Comparison of ENCODE assay signal across 9 cellular contexts in the genomic region with DNA sequence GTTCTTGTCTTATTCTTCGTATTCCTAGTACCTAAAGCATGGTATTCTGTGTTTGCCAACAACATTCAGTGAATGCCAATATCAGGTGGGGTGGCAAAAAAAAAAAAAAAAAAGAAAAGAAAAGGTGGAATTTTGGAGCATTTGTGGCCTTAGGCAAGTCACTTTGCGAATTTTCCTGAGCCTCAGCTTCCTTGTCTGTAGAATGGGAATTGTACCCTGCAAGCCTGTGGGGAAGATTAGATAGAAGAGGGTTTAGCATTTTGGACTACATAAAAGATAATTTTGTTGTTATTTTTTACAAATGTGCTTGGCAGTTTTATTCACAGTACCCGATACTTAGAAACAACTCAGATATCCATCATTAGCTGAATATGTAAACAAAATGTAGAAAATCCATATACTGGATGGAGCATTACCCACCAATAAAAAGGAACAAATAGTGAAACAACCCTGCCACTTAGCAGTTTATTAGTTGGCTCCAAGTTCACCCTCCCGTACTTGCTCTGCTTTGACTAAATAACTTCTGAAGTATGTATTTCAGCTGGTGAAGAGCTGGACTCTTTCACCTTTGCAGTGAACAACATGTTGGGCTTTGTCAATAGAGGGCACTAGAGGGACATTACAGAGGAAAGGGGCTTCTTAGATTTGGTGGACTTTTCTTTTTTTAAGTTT. TPM values are rescaled to one million over a fixed set of nuclear protein-coding genes. Genes with fewer than 3 reads are reported as not detected.
A peak's percentile ranks its signal among the peaks of the same experiment; 100 is the strongest.
DNase-seq lines count a peak whose midpoint lies in the region; ATAC-seq, FAIRE-seq and TF ChIP-seq lines count a peak whose summit lies in the region.
"Had no signal": no experiment of that assay in that cellular context is flagged by ENCODE, and none has a peak within 500 bp of the region (broad histone marks: within the 10 kb centered on the region; RNA-seq: fewer than 3 reads in every experiment).

No MANE protein-coding gene starts in this region.

- H3K27ac ChIP-seq in 22Rv1 (no peak overlapping the region), right lobe of liver (no peak overlapping the region), coronary artery (no peak overlapping the region)
- H3K27ac ChIP-seq: epithelial cell of prostate had no signal

- no peak for TF ChIP-seq POLR2A in right lobe of liver (IDR thresholded peaks at IDR 0.05)

- H3K4me1 ChIP-seq in right lobe of liver, result peaks cover 0 to 44% (median 11%) of the 10 kb centered on the region in 4 donors

- FAIRE-seq in bronchial epithelial cell (lab: Jason Lieb, UNC) (no peak), frontal cortex (lab: Jason Lieb, UNC) (no peak)

- intact Hi-C loops in right lobe of liver (cut with DNase I), result no loop called here
- intact Hi-C loops in posterior cingulate gyrus (cut with DNase I), result no loop called here

- TF ChIP-seq CTCF in 22Rv1 (IDR thresholded peaks at IDR 0.05), result peak; percentile 84
- peak; percentile 51 for TF ChIP-seq CTCF in bronchial epithelial cell (IDR thresholded peaks at IDR 0.05; ENCODE audit: insufficient read depth, low read length, severe bottlenecking)
- peak; percentile 27 to 64 (median 56) for TF ChIP-seq CTCF in right lobe of liver (IDR thresholded peaks at IDR 0.05)
- TF ChIP-seq CTCF in coronary artery (IDR thresholded peaks at IDR 0.05), result no peak

- DNase-seq in ELR (ENCODE audit: low read depth) (peak; percentile 69), NCI-H226 (peak; percentile 10), bronchial epithelial cell (ENCODE audit: low read depth) (peak; percentile 54), right lobe of liver (no peak), coronary artery (ENCODE audit: low spot score) (no peak), posterior cingulate gyrus (no peak), frontal cortex (ENCODE audit: low spot score in 2 of 2) (no peak)

- peak; percentile 45 to 55 (median 51) for ATAC-seq in right lobe of liver

- H3K4me3 ChIP-seq in bronchial epithelial cell (ENCODE audit: low read depth, low read length), result no peak overlapping the region
- H3K4me3 ChIP-seq in right lobe of liver, result no peak overlapping the region
- H3K4me3 ChIP-seq in coronary artery, result no peak overlapping the region

- H3K9me3 ChIP-seq in right lobe of liver, result no peaks in the 10 kb centered on the region

- H3K27me3 ChIP-seq in bronchial epithelial cell (ENCODE audit: control insufficient read depth, insufficient read depth, low read length) (no peaks in the 10 kb centered on the region), right lobe of liver (no peaks in the 10 kb centered on the region)

- WGBS in right lobe of liver (ENCODE audit: insufficient coverage, low coverage, low lambda C conversion rate, missing lambda C conversion rate), result 58% methylated on average over 4 of the region's 4 CpGs

- H3K36me3 ChIP-seq in bronchial epithelial cell (ENCODE audit: control insufficient read depth, insufficient read depth, low read length), result peaks cover 5% of the 10 kb centered on the region
- no peaks in the 10 kb centered on the region for H3K36me3 ChIP-seq in right lobe of liver

RNA-seq across cellular contexts. Expression of a gene that starts 13.6 kb away (rescaled TPM):
- total RNA-seq in bronchial epithelial cell (48.0 and 52.1 TPM in 2 replicates), right lobe of liver (10 to 100 TPM; 38.3 to 68.3 (median 53.1) TPM), frontal cortex (124 TPM)

Comparison
In these comparisons a context has a peak if more than half of its experiments do, and no peak if none do; other contexts are left out.
1. DNase-seq: peak in ELR (single experiment), NCI-H226 (single experiment) and bronchial epithelial cell (single experiment); none in right lobe of liver (0 of 3), coronary artery (single experiment), posterior cingulate gyrus (0 of 10) and frontal cortex (0 of 2).